ENCODE assay signal across 9 cellular contexts in genomic region chr16:14634389-14634725, GRCh38. TPM values are rescaled to one million over a fixed set of nuclear protein-coding genes. Genes with fewer than 3 reads are reported as not detected.
A peak's percentile ranks its signal among the peaks of the same experiment; 100 is the strongest.
DNase-seq lines count a peak whose midpoint lies in the region; ATAC-seq and TF ChIP-seq lines count a peak whose summit lies in the region.
"Had no signal": no experiment of that assay in that cellular context is flagged by ENCODE, and none has a peak within 500 bp of the region (broad histone marks: within the 10 kb centered on the region; RNA-seq: fewer than 3 reads in every experiment).

No MANE protein-coding gene starts in this region.

- H3F3A ChIP-seq in GM23338 (replicated peaks; ENCODE audit: low read depth) (peaks cover 30% of the 10 kb centered on the region), SU-DHL-6 (ENCODE audit: insufficient read depth) (peaks cover 3% of the 10 kb centered on the region; the same call in 1 of the 2 replicates)

- H3K27me3 ChIP-seq in GM23338 (ENCODE audit: insufficient read depth) = no peaks in the 10 kb centered on the region
- no peaks in the 10 kb centered on the region for H3K27me3 ChIP-seq in SU-DHL-6 (ENCODE audit: low read length)
- no peaks in the 10 kb centered on the region for H3K27me3 ChIP-seq in skeletal muscle satellite cell (ENCODE audit: control insufficient read depth, insufficient read depth, low read length)

- peaks cover 9% of the 10 kb centered on the region for H4K20me1 ChIP-seq in GM23338 (replicated peaks; ENCODE audit: insufficient read depth)
- peaks cover 22% of the 10 kb centered on the region for H4K20me1 ChIP-seq in SU-DHL-6 (ENCODE audit: low read depth, low read length)

- peaks cover 33% of the 10 kb centered on the region for H3K36me3 Mint-ChIP-seq in GM23338 (ENCODE audit: low read depth)

- no peaks in the 10 kb centered on the region for H3K9me3 ChIP-seq in SU-DHL-6 (ENCODE audit: insufficient read depth, low read length)
- H3K9me3 ChIP-seq in skeletal muscle satellite cell (replicated peaks; ENCODE audit: low read length) = no peaks in the 10 kb centered on the region

- DNase-seq in GM23338 (ENCODE audit: low spot score) (no peak), fibroblast of villous mesenchyme (ENCODE audit: low read depth) (no peak), kidney glomerular epithelial cell (lab: John Stamatoyannopoulos, UW) (no peak), NCI-H345 treated with DMSO at 0.1 percent for 48 hours (lab: John Stamatoyannopoulos, UW; ENCODE audit: unreplicated experiment) (no peak), DMS53 treated with DMSO at 0.1 percent for 48 hours (lab: John Stamatoyannopoulos, UW; ENCODE audit: unreplicated experiment) (no peak)
- DNase-seq: NCI-H187 treated with DMSO at 0.1 percent for 48 hours had no signal

- H3K27me3 Mint-ChIP-seq in GM23338 (ENCODE audit: insufficient read depth, low read depth, poor library complexity) = peaks cover 6% of the 10 kb centered on the region

- H3K4me3 ChIP-seq in GM23338 = peak overlapping the region; percentile 78
- H3K4me3 ChIP-seq in SU-DHL-6 (ENCODE audit: insufficient read depth, low read length, poor library complexity, severe bottlenecking) = peak overlapping the region; percentile 98
- H3K4me3 ChIP-seq in fibroblast of villous mesenchyme (ENCODE audit: low read depth, low read length) = peak overlapping the region; percentile 90
- H3K4me3 ChIP-seq in skeletal muscle satellite cell (ENCODE audit: low read length) = peak overlapping the region; percentile 82

- H3K9ac ChIP-seq in SU-DHL-6 (ENCODE audit: low read length) (no peak overlapping the region), skeletal muscle satellite cell (ENCODE audit: low read depth, low read length) (no peak overlapping the region)

- H2AFZ ChIP-seq in GM23338 (no peak overlapping the region), SU-DHL-6 (ENCODE audit: low read depth, low read length, severe bottlenecking) (no peak overlapping the region)

- H3K79me2 ChIP-seq in GM23338 (replicated peaks; ENCODE audit: insufficient read depth) (peaks cover 54% of the 10 kb centered on the region), SU-DHL-6 (ENCODE audit: insufficient read depth, low read length) (peaks cover 68% of the 10 kb centered on the region)

- no peak for ATAC-seq in GM23338
- ATAC-seq in GM19324 (IDR thresholded peaks at IDR 0.05; ENCODE audit: low FRiP score, unreplicated experiment) = no peak

- TF ChIP-seq CTCF in GM23338 (conservative IDR thresholded peaks at IDR 0.05; ENCODE audit: low read depth in 2 of 2) (no peak), SU-DHL-6 (IDR thresholded peaks at IDR 0.05; ENCODE audit: insufficient read depth, low read length, poor library complexity, severe bottlenecking) (no peak), fibroblast of villous mesenchyme (IDR thresholded peaks at IDR 0.05; ENCODE audit: insufficient read depth, low read depth, low read length) (no peak)

- H3K4me1 ChIP-seq in GM23338 (ENCODE audit: insufficient read depth) (peaks cover 34% of the 10 kb centered on the region), skeletal muscle satellite cell (ENCODE audit: control insufficient read depth, insufficient read depth, low read length) (peaks cover 20% of the 10 kb centered on the region)

- H3K4me2 ChIP-seq in GM23338 (peak overlapping the region; percentile 90), SU-DHL-6 (ENCODE audit: low read depth, low read length, poor library complexity, severe bottlenecking) (peak overlapping the region; percentile 75), skeletal muscle satellite cell (ENCODE audit: low read length) (peak overlapping the region; percentile 98)

- H3K9me2 ChIP-seq in GM23338 (ENCODE audit: insufficient read depth) (no peaks in the 10 kb centered on the region), SU-DHL-6 (replicated peaks; ENCODE audit: insufficient read depth, low read length) (no peaks in the 10 kb centered on the region)

- H3K27ac Mint-ChIP-seq in GM23338 = peak overlapping the region; percentile 97

- H3K27ac ChIP-seq in GM23338 (ENCODE audit: low read depth) = peak overlapping the region; percentile 99
- no peak overlapping the region for H3K27ac ChIP-seq in SU-DHL-6 (ENCODE audit: low read depth, low read length)

- peak overlapping the region; percentile 99 for H3K4me3 Mint-ChIP-seq in GM23338

- H3K36me3 ChIP-seq in GM23338 (ENCODE audit: insufficient read depth) (0 out of 2 replicates have a peak, but pooled peaks cover 1% of the 10 kb centered on the region), SU-DHL-6 (ENCODE audit: low read length) (peaks cover 5% of the 10 kb centered on the region), skeletal muscle satellite cell (ENCODE audit: insufficient read depth, low read length) (peaks cover 12% of the 10 kb centered on the region)

- H3K9me3 Mint-ChIP-seq in GM23338 = no peaks in the 10 kb centered on the region

- peaks cover 40% of the 10 kb centered on the region for H3K4me1 Mint-ChIP-seq in GM23338

TF ChIP-seq in GM23338, 12 proteins besides CTCF, POLR2A, EP300 and RAD21 (continues in another document):
- TF ChIP-seq ZNF462 (CRISPR knock-in tag; IDR thresholded peaks at IDR 0.05) (no peak), NANOG (IDR thresholded peaks at IDR 0.05; ENCODE audit: borderline replicate concordance) (no peak), STAT1 (IDR thresholded peaks at IDR 0.05; ENCODE audit: unreplicated experiment) (no peak), EZH2 (IDR thresholded peaks at IDR 0.05; ENCODE audit: low read depth, unreplicated experiment) (no peak), POLR2AphosphoS5 (IDR thresholded peaks at IDR 0.05; ENCODE audit: low read depth) (no peak)

RNA-seq across cellular contexts. Expression of gene BFAR, which starts 1.6 kb away (rescaled TPM):
- 82.5 and 126 TPM in 2 replicates for total RNA-seq in GM23338 (2014; rRNA removed; shearing (Covaris generic))
- polyA plus RNA-seq in GM23338 (2016; fragmentation: Nextera tagmentation; extraction: Ambion mirVana) = 54.3 and 54.4 TPM in 2 replicates
- total RNA-seq in fibroblast of villous mesenchyme = 97.0 and 111 TPM in 2 replicates
- 76.2 and 78.1 TPM in 2 replicates for total RNA-seq in skeletal muscle satellite cell (2012; rRNA removed)

RNA-seq across cellular contexts. Expression of gene PARN, which starts 4.3 kb away (rescaled TPM):
- 43.8 and 61.3 TPM in 2 replicates for total RNA-seq in GM23338 (2014; rRNA removed; shearing (Covaris generic))
- polyA plus RNA-seq in GM23338 (2016; fragmentation: Nextera tagmentation; extraction: Ambion mirVana) = 32.5 and 34.3 TPM in 2 replicates
- total RNA-seq in fibroblast of villous mesenchyme = 29.6 and 35.4 TPM in 2 replicates
- total RNA-seq in skeletal muscle satellite cell (2012; rRNA removed) = 25.6 and 28.6 TPM in 2 replicates

RNA-seq across cellular contexts. Expression of gene PLA2G10, which starts 59.8 kb away (rescaled TPM):
- total RNA-seq in GM23338 (2014; rRNA removed; shearing (Covaris generic)) = 0.19 and 0.94 TPM in 2 replicates
- 1.2 and 2.2 TPM in 2 replicates for polyA plus RNA-seq in GM23338 (2016; fragmentation: Nextera tagmentation; extraction: Ambion mirVana)
- total RNA-seq in fibroblast of villous mesenchyme = not detected in 2 replicates
- not detected in 2 replicates for total RNA-seq in skeletal muscle satellite cell (2012; rRNA removed)
